ENCODE assay signal across 11 cellular contexts in the genomic region with DNA sequence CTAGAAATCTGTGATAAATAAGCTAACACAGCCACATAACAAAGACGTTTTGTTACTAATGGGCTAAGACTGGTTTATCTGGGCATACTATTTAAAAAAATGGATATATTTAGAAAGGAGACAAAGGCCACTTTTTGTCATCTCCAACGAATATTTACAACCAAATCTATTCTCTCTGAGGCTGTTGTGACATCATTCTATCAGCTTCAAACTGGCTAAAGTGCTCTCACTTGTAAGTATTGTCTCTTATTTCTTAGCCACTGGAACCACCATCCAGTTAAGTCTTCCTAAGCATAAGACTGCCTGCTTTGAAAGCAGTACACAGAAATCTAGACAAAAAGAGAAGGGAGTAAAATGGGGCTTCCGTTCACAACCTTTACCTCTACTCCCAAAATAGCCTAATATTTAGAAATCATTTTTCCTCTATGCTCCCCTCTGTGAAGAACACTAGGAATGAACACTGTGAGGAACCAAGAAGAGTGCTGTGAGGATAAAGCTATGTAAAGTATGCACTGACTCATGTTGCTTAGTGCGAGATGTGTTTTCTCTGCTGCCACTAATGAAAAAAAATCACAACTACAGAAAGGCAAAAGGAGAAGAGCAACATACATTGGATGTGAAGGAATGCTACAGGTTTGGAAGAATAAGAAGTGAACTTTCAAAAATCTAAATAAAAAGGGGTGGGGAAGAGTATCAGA.
A peak's percentile ranks its signal among the peaks of the same experiment; 100 is the strongest.
DNase-seq lines count a peak whose midpoint lies in the region; ATAC-seq and TF ChIP-seq lines count a peak whose summit lies in the region.
"Had no signal": no experiment of that assay in that cellular context is flagged by ENCODE, and none has a peak within 500 bp of the region (broad histone marks: within the 10 kb centered on the region; RNA-seq: fewer than 3 reads in every experiment).

No MANE protein-coding gene starts in this region.

- TF ChIP-seq EP300 in SK-N-SH (IDR thresholded peaks at IDR 0.05; ENCODE audit: borderline replicate concordance in 1 of 2, low read depth in 1 of 2, low read length in 1 of 2), result 0 out of 4 replicates have a peak, but pooled peaks of 1 of the 2 experiments have one; percentile 19

- ATAC-seq in omental fat pad (ENCODE audit: low FRiP score) (peak; percentile 91), HG03460 (IDR thresholded peaks at IDR 0.05; ENCODE audit: unreplicated experiment) (no peak), HG02678 (IDR thresholded peaks at IDR 0.05; ENCODE audit: unreplicated experiment) (no peak)
- no peak for ATAC-seq in CD8-positive, alpha-beta T cell

- peak overlapping the region; percentile 38 for H3K4me2 ChIP-seq in SK-N-SH

- H3K9me3 Mint-ChIP-seq in CD8-positive, alpha-beta T cell, result no peaks in the 10 kb centered on the region
- H3K9me3 Mint-ChIP-seq: neural crest cell had no signal

- H3K79me2 ChIP-seq in SK-N-SH (ENCODE audit: insufficient read depth), result no peaks in the 10 kb centered on the region

- H2AFZ ChIP-seq in SK-N-SH (ENCODE audit: low read depth), result peak overlapping the region; percentile 29; the same call in 1 of the 2 replicates

- CTCF ChIA-PET in SK-N-SH (lab: Yijun Ruan, JAX), result interaction anchor here (0.7 to 2.0 kb wide), 7 partner anchors 9 to 417 kb away, joined by 3 to 14 read pairs (median 4); no protein-coding TSS in a partner anchor
- CTCF ChIA-PET in CD8-positive, alpha-beta T cell (lab: Charles Lee), result no interaction called here

- H3K27ac Mint-ChIP-seq in CD8-positive, alpha-beta T cell, result no peak overlapping the region

- DNase-seq in Ammon's horn (ENCODE audit: low spot score) (peak; percentile 23), SK-N-SH (no peak), fibroblast of the conjunctiva (ENCODE audit: low read depth) (peak; percentile 23), omental fat pad (ENCODE audit: low spot score) (no peak), mucosa of gallbladder (ENCODE audit: low spot score) (no peak)
- no peak for DNase-seq in CD8-positive, alpha-beta T cell
- DNase-seq: activated effector memory CD4-positive, alpha-beta T cell treated with anti-CD3 and anti-CD28 coated beads, Interleukin-2, amount 50 U/mL, for 16 hours; NCI-H510A treated with DMSO at 0.1 percent for 48 hours had no signal

- H3K36me3 ChIP-seq in SK-N-SH (replicated peaks in 1 of 2; ENCODE audit: control insufficient read depth in 1 of 2, insufficient read depth in 2 of 2, low read length in 1 of 2), result peaks cover 1 to 13% of the 10 kb centered on the region in 2 experiments
- H3K36me3 ChIP-seq in CD8-positive, alpha-beta T cell (ENCODE audit: insufficient read depth, low read length), result no peaks in the 10 kb centered on the region

- no peak for TF ChIP-seq RAD21 in SK-N-SH (IDR thresholded peaks at IDR 0.05; ENCODE audit: low read length)

- H3K27me3 ChIP-seq in SK-N-SH (ENCODE audit: insufficient read depth), result no peaks in the 10 kb centered on the region
- no peaks in the 10 kb centered on the region for H3K27me3 ChIP-seq in CD8-positive, alpha-beta T cell (ENCODE audit: insufficient read depth, low read length)

- no peaks in the 10 kb centered on the region for H3K9me2 ChIP-seq in SK-N-SH

- H3K27ac ChIP-seq in SK-N-SH (ENCODE audit: low read depth in 2 of 2, low read length in 1 of 2), result peak overlapping the region in 1 of 2 experiments; percentile 89; a peak in 2 of 4 replicates
- no peak overlapping the region for H3K27ac ChIP-seq in CD8-positive, alpha-beta T cell (ENCODE audit: low read depth, low read length)

- no peaks in the 10 kb centered on the region for H4K20me1 ChIP-seq in SK-N-SH (ENCODE audit: insufficient read depth)

- TF ChIP-seq CTCF in SK-N-SH (IDR thresholded peaks at IDR 0.05) (no peak), omental fat pad (IDR thresholded peaks at IDR 0.05) (no peak)
- TF ChIP-seq CTCF in CD8-positive, alpha-beta T cell (IDR thresholded peaks at IDR 0.05), result no peak

- peaks cover 20% of the 10 kb centered on the region for H3K36me3 Mint-ChIP-seq in CD8-positive, alpha-beta T cell

- H3K9me3 ChIP-seq in SK-N-SH, result no peaks in the 10 kb centered on the region
- H3K9me3 ChIP-seq in CD8-positive, alpha-beta T cell (ENCODE audit: low read length), result no peaks in the 10 kb centered on the region

- peak overlapping the region; percentile 56 for H3K9ac ChIP-seq in SK-N-SH

- H3K27me3 Mint-ChIP-seq in CD8-positive, alpha-beta T cell (ENCODE audit: low read depth), result no peaks in the 10 kb centered on the region

- peaks cover 6 to 17% of the 10 kb centered on the region in 2 experiments; a peak in 2 of 4 replicates for H3K4me1 ChIP-seq in SK-N-SH (ENCODE audit: control insufficient read depth in 1 of 2, insufficient read depth in 2 of 2, low read depth in 1 of 2, low read length in 1 of 2)
- no peaks in the 10 kb centered on the region for H3K4me1 ChIP-seq in CD8-positive, alpha-beta T cell (ENCODE audit: insufficient read depth, low read length)

- H3K4me3 Mint-ChIP-seq in CD8-positive, alpha-beta T cell, result no peak overlapping the region
- H3K4me3 Mint-ChIP-seq: neural crest cell had no signal

- peaks cover 4% of the 10 kb centered on the region for H3K4me1 Mint-ChIP-seq in CD8-positive, alpha-beta T cell (ENCODE audit: low read depth)

- POLR2A ChIA-PET in SK-N-SH (lab: Yijun Ruan, JAX), result no interaction called here
- POLR2A ChIA-PET in CD8-positive, alpha-beta T cell (lab: Charles Lee), result no interaction called here

- peaks cover 38% of the 10 kb centered on the region for H3F3A ChIP-seq in SK-N-SH (replicated peaks; ENCODE audit: insufficient read depth)

- intact Hi-C loops in CD8-positive, alpha-beta T cell (cut with DNase I, micrococcal nuclease), result no loop called here

- H3K4me3 ChIP-seq in SK-N-SH (ENCODE audit: low read depth in 2 of 2, low read length in 1 of 2), result peak overlapping the region in 1 of 2 experiments; percentile 31; a peak in 2 of 4 replicates
- H3K4me3 ChIP-seq in CD8-positive, alpha-beta T cell (ENCODE audit: low read depth, low read length), result no peak overlapping the region

- 11% methylated on average over 4 of the region's 4 CpGs for WGBS in SK-N-SH (ENCODE audit: low lambda C conversion rate)

TF ChIP-seq in SK-N-SH, 30 proteins besides CTCF, POLR2A, EP300 and RAD21:
- TF ChIP-seq, protein P1, sequence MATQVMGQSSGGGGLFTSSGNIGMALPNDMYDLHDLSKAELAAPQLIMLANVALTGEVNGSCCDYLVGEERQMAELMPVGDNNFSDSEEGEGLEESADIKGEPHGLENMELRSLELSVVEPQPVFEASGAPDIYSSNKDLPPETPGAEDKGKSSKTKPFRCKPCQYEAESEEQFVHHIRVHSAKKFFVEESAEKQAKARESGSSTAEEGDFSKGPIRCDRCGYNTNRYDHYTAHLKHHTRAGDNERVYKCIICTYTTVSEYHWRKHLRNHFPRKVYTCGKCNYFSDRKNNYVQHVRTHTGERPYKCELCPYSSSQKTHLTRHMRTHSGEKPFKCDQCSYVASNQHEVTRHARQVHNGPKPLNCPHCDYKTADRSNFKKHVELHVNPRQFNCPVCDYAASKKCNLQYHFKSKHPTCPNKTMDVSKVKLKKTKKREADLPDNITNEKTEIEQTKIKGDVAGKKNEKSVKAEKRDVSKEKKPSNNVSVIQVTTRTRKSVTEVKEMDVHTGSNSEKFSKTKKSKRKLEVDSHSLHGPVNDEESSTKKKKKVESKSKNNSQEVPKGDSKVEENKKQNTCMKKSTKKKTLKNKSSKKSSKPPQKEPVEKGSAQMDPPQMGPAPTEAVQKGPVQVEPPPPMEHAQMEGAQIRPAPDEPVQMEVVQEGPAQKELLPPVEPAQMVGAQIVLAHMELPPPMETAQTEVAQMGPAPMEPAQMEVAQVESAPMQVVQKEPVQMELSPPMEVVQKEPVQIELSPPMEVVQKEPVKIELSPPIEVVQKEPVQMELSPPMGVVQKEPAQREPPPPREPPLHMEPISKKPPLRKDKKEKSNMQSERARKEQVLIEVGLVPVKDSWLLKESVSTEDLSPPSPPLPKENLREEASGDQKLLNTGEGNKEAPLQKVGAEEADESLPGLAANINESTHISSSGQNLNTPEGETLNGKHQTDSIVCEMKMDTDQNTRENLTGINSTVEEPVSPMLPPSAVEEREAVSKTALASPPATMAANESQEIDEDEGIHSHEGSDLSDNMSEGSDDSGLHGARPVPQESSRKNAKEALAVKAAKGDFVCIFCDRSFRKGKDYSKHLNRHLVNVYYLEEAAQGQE (IDR thresholded peaks at IDR 0.05; ENCODE audit: low read depth, low read length), result no peak; the same call in 1 of the 2 replicates
- TF ChIP-seq FOSL2 (IDR thresholded peaks at IDR 0.05; ENCODE audit: borderline replicate concordance, low read depth) (peak; percentile 78), MEF2A (IDR thresholded peaks at IDR 0.05; ENCODE audit: borderline replicate concordance, low read depth) (0 out of 2 replicates have a peak, but pooled peaks have one; percentile 10), TEAD4 (IDR thresholded peaks at IDR 0.05; ENCODE audit: borderline replicate concordance, insufficient read depth) (peak; percentile 40; the same call in 1 of the 2 replicates), JUND (IDR thresholded peaks at IDR 0.05) (peak; percentile 75)
- TF ChIP-seq, protein P2, sequence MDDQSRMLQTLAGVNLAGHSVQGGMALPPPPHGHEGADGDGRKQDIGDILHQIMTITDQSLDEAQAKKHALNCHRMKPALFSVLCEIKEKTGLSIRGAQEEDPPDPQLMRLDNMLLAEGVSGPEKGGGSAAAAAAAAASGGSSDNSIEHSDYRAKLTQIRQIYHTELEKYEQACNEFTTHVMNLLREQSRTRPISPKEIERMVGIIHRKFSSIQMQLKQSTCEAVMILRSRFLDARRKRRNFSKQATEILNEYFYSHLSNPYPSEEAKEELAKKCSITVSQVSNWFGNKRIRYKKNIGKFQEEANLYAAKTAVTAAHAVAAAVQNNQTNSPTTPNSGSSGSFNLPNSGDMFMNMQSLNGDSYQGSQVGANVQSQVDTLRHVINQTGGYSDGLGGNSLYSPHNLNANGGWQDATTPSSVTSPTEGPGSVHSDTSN (IDR thresholded peaks at IDR 0.05), result peak; percentile 43; the same call in 1 of the 2 replicates
- TF ChIP-seq, protein P3, sequence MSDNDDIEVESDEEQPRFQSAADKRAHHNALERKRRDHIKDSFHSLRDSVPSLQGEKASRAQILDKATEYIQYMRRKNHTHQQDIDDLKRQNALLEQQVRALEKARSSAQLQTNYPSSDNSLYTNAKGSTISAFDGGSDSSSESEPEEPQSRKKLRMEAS (IDR thresholded peaks at IDR 0.05; ENCODE audit: low read depth), result no peak

Comparison
In these comparisons a context has a peak if more than half of its experiments do, and no peak if none do; other contexts are left out.
1. DNase-seq: peak in Ammon's horn (single experiment) and fibroblast of the conjunctiva (single experiment); none in SK-N-SH (single experiment), omental fat pad (single experiment), mucosa of gallbladder (single experiment) and CD8-positive, alpha-beta T cell (0 of 7).